26 cellular contexts compared by ENCODE assay signal in the genomic region with DNA sequence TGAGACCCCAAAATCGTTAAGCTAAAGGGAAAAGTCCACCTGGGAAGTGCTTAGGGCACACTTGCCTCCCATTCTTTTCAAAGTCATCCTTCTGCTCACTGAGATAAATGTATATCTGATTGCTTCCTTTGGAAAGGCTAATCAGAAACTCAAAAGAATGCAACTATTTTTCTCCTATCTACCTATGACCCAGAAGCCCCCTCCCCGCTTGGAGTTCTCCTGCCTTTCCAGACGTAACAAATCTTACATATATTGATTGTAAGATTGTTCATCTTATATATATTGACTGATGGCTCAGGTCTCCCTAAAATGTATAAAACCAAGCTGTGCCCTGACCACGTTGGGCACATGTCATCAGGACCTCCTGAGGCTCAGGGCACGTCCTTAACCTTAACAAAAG. TPM values are rescaled to one million over a fixed set of nuclear protein-coding genes. Genes with fewer than 3 reads are reported as not detected.
"Had no signal": no experiment of that assay in that cellular context is flagged by ENCODE, and none has a peak within 500 bp of the region (broad histone marks: within the 10 kb centered on the region; RNA-seq: fewer than 3 reads in every experiment).

No MANE protein-coding gene starts in this region.

- H3K4me3 ChIP-seq: heart left ventricle, left ventricle myocardium inferior, lung, mucosa of descending colon, pancreas, prostate gland, spleen, thyroid gland, upper lobe of right lung had no signal

- H3K4me1 ChIP-seq: heart left ventricle, left ventricle myocardium inferior, pancreas, prostate gland, spleen, thyroid gland, upper lobe of right lung had no signal

- H3K27me3 ChIP-seq: thyroid gland had no signal

- H3K36me3 ChIP-seq: heart left ventricle, left ventricle myocardium inferior, pancreas, prostate gland, spleen, thyroid gland, upper lobe of right lung had no signal

- H3K27ac ChIP-seq: left ventricle myocardium inferior, pancreas, prostate gland, spleen, thyroid gland, upper lobe of right lung had no signal

- ATAC-seq: heart left ventricle; mucosa of descending colon; naive thymus-derived CD8-positive, alpha-beta T cell; pancreas; right cardiac atrium; sciatic nerve; stimulated activated effector memory CD8-positive, alpha-beta T cell treated with anti-CD3 and anti-CD28 coated beads, Interleukin-12 subunit alpha, Interleukin-12 subunit beta, amount 100 ng/mL, for 72 hours; stimulated activated naive CD8-positive, alpha-beta T cell treated with anti-CD3 and anti-CD28 coated beads, Interleukin-15, amount 100 ng/mL, for 72 hours; upper lobe of right lung had no signal

- H3K9me3 ChIP-seq: heart left ventricle, left ventricle myocardium inferior, mucosa of descending colon, pancreas, prostate gland, spleen, thyroid gland, upper lobe of right lung had no signal

- DNase-seq: heart left ventricle; hypothalamus; immature natural killer cell; left ventricle myocardium inferior; mesendoderm; midbrain; mucosa of descending colon; naive thymus-derived CD8-positive, alpha-beta T cell; nucleus accumbens; pancreas; posterior cingulate gyrus; retina; right cardiac atrium; small intestine; spleen; stimulated activated CD4-positive, alpha-beta T cell treated with anti-CD3 and anti-CD28 coated beads, Interleukin-4, amount 100 ng/mL, for 24 hours; stimulated activated naive CD4-positive, alpha-beta T cell treated with Interleukin-2 at 50 U/mL for 16 hours; stimulated activated naive CD8-positive, alpha-beta T cell treated with anti-CD3 and anti-CD28 coated beads, Interleukin-15, amount 100 ng/mL, for 72 hours; substantia nigra; thyroid gland; upper lobe of right lung had no signal

- FAIRE-seq: islet of Langerhans, pancreas, small intestine had no signal

RNA-seq across cellular contexts. Expression of gene ACAN, which starts 56.8 kb away (rescaled TPM):
- total RNA-seq: left ventricle myocardium inferior; naive thymus-derived CD8-positive, alpha-beta T cell had no signal
- polyA plus RNA-seq: immature natural killer cell had no signal
